In genomic region chr9:32384002-32384363, GRCh38 we compare ENCODE assay signal across 8 cellular contexts. TPM values are rescaled to one million over a fixed set of nuclear protein-coding genes. Genes with fewer than 3 reads are reported as not detected.
DNase-seq lines count a peak whose midpoint lies in the region; TF ChIP-seq lines count a peak whose summit lies in the region.

No MANE protein-coding gene starts in this region.

- peak overlapping the region; percentile 80; the same call in 1 of the 2 replicates for H2AFZ ChIP-seq in OCI-LY3 (ENCODE audit: low read depth, low read length)
- H2AFZ ChIP-seq in parathyroid adenoma: peak overlapping the region; percentile 80

- TF ChIP-seq CTCF in OCI-LY3 (IDR thresholded peaks at IDR 0.05; ENCODE audit: low read depth, low read length): no peak
- TF ChIP-seq CTCF in esophagus muscularis mucosa (IDR thresholded peaks at IDR 0.05): no peak
- no peak for TF ChIP-seq CTCF in parathyroid adenoma (IDR thresholded peaks at IDR 0.05)

- no peaks in the 10 kb centered on the region for H4K20me1 ChIP-seq in OCI-LY3 (ENCODE audit: insufficient read depth, low read length)

- DNase-seq in ELF-1 (ENCODE audit: low read depth, low spot score) (peak; percentile 8), esophagus muscularis mucosa (ENCODE audit: extremely low spot score) (no peak), NCI-H1048 (lab: John Stamatoyannopoulos, UW) (no peak), kidney tubule cell (ENCODE audit: low spot score) (no peak), KG1 (lab: John Stamatoyannopoulos, UW) (no peak), hippocampal formation (lab: John Stamatoyannopoulos, UW) (no peak)

- H3K79me2 ChIP-seq in OCI-LY3 (ENCODE audit: low read length): no peaks in the 10 kb centered on the region
- H3K79me2 ChIP-seq in parathyroid adenoma: peaks cover 9% of the 10 kb centered on the region

- intact Hi-C loops in esophagus muscularis mucosa (cut with DNase I): loop anchor here (2.0 to 10.0 kb wide), 2 partner anchors 47 to 881 kb away; partner anchors contain the start of genes BAG1 and CHMP5

- no peaks in the 10 kb centered on the region for H3K36me3 ChIP-seq in OCI-LY3 (replicated peaks; ENCODE audit: low read depth, low read length)
- no peaks in the 10 kb centered on the region for H3K36me3 ChIP-seq in esophagus muscularis mucosa
- H3K36me3 ChIP-seq in parathyroid adenoma (ENCODE audit: control insufficient read depth, insufficient read depth, low read length): no peaks in the 10 kb centered on the region

- no peaks in the 10 kb centered on the region for H3K9me3 ChIP-seq in OCI-LY3 (ENCODE audit: insufficient read depth, low read length)
- H3K9me3 ChIP-seq in esophagus muscularis mucosa: no peaks in the 10 kb centered on the region
- H3K9me3 ChIP-seq in parathyroid adenoma (ENCODE audit: control insufficient read depth, low read length): no peaks in the 10 kb centered on the region

- H3K4me2 ChIP-seq in OCI-LY3 (ENCODE audit: low read length) (peak overlapping the region; percentile 89), parathyroid adenoma (ENCODE audit: low read length) (peak overlapping the region; percentile 94)

- peaks cover 15% of the 10 kb centered on the region for H3K4me1 ChIP-seq in OCI-LY3 (ENCODE audit: low read length)
- H3K4me1 ChIP-seq in esophagus muscularis mucosa: peaks cover 32 to 55% (median 50%) of the 10 kb centered on the region in 4 donors
- no peaks in the 10 kb centered on the region for H3K4me1 ChIP-seq in parathyroid adenoma

- no peak for TF ChIP-seq POLR2A in esophagus muscularis mucosa (IDR thresholded peaks at IDR 0.05; ENCODE audit: low read depth)

- H3K4me3 ChIP-seq in OCI-LY3 (ENCODE audit: low read length) (peak overlapping the region; percentile 86), esophagus muscularis mucosa (peak overlapping the region; percentile 76 to 82 (median 80)), parathyroid adenoma (ENCODE audit: low read depth, low read length) (peak overlapping the region; percentile 83)

- H3K27ac ChIP-seq in OCI-LY3 (ENCODE audit: low read length): no peak overlapping the region
- peak overlapping the region; percentile 86 to 90 (median 90) for H3K27ac ChIP-seq in esophagus muscularis mucosa (replicated peaks in 1 of 4)
- H3K27ac ChIP-seq in parathyroid adenoma: peak overlapping the region; percentile 57

- H3K27me3 ChIP-seq in OCI-LY3 (ENCODE audit: low read depth, low read length) (peaks cover 41% of the 10 kb centered on the region), esophagus muscularis mucosa (no peaks in the 10 kb centered on the region), parathyroid adenoma (ENCODE audit: control insufficient read depth, insufficient read depth, low read length) (no peaks in the 10 kb centered on the region)

- no peak for TF ChIP-seq EP300 in esophagus muscularis mucosa (IDR thresholded peaks at IDR 0.05)

- H3K9ac ChIP-seq in OCI-LY3 (ENCODE audit: low read length): peak overlapping the region; percentile 57
- no peak overlapping the region for H3K9ac ChIP-seq in parathyroid adenoma

- WGBS in esophagus muscularis mucosa: 2% methylated on average over 13 of the region's 13 CpGs

RNA-seq across cellular contexts. Expression of gene ACO1, which starts 0.5 kb away (rescaled TPM):
- 10 to 100 TPM; 64.4 to 91.9 (median 86.5) TPM for total RNA-seq in esophagus muscularis mucosa
